ENCODE assay signal across 20 cellular contexts in the genomic region with DNA sequence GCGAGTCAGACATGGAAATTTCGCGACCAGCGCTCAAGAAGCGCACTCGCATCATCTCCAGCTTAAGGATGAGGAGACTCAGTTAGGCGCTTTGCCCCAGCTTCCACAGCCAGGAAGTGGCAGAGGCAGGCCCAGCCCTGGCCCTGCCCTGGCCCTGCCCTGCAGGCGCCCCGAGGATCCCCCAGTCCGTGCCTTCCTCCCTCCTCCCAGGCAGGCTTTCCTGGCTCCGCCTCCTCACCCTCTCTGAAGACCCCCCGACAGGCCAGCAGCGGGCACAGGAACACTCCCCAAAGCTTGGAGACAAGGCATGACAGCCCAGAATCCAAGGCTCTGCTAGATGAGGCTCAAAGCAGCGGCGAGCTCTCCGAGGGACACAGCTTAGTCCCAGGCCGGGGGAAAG. TPM values are rescaled to one million over a fixed set of nuclear protein-coding genes. Genes with fewer than 3 reads are reported as not detected.
DNase-seq lines count a peak whose midpoint lies in the region; ATAC-seq and TF ChIP-seq lines count a peak whose summit lies in the region.
"Had no signal": no experiment of that assay in that cellular context is flagged by ENCODE, and none has a peak within 500 bp of the region (broad histone marks: within the 10 kb centered on the region; RNA-seq: fewer than 3 reads in every experiment).

No MANE protein-coding gene starts in this region.

- H3K4me3 ChIP-seq in adipocyte (ENCODE audit: low read length) (peak overlapping the region; percentile 84), lower lobe of right lung (peak overlapping the region; percentile 41), thoracic aorta (peak overlapping the region; percentile 71)
- H3K4me3 ChIP-seq: body of pancreas, MG63 had no signal

- H3K4me1 ChIP-seq in adipocyte (ENCODE audit: control insufficient read depth, insufficient read depth, low read length), result peaks cover 3% of the 10 kb centered on the region
- H3K4me1 ChIP-seq in lower lobe of right lung, result no peaks in the 10 kb centered on the region
- peaks cover 3 to 11% of the 10 kb centered on the region in 2 donors for H3K4me1 ChIP-seq in thoracic aorta (ENCODE audit: control insufficient read depth in 1 of 2, low read depth in 2 of 2)

- H3K27ac ChIP-seq in lower lobe of right lung, result no peak overlapping the region
- no peak overlapping the region for H3K27ac ChIP-seq in thoracic aorta
- H3K27ac ChIP-seq: body of pancreas, SJSA1, upper lobe of left lung, WERI-Rb-1 had no signal

- H3K4me3 Mint-ChIP-seq in activated naive CD8-positive, alpha-beta T cell treated with anti-CD3 and anti-CD28 coated beads for 36 hours, result peak overlapping the region; percentile 52
- H3K4me3 Mint-ChIP-seq in activated naive CD8-positive, alpha-beta T cell treated with anti-CD3 and anti-CD28 coated beads, Interleukin-2, amount 50 U/mL, for 24 hours, result no peak overlapping the region

- H3K36me3 Mint-ChIP-seq in activated naive CD8-positive, alpha-beta T cell treated with anti-CD3 and anti-CD28 coated beads for 36 hours, result peaks cover 20% of the 10 kb centered on the region
- H3K36me3 Mint-ChIP-seq in activated naive CD8-positive, alpha-beta T cell treated with anti-CD3 and anti-CD28 coated beads, Interleukin-2, amount 50 U/mL, for 24 hours (ENCODE audit: low read depth), result peaks cover 19% of the 10 kb centered on the region

- no peaks in the 10 kb centered on the region for H3K9me3 Mint-ChIP-seq in activated naive CD8-positive, alpha-beta T cell treated with anti-CD3 and anti-CD28 coated beads for 36 hours
- H3K9me3 Mint-ChIP-seq in activated naive CD8-positive, alpha-beta T cell treated with anti-CD3 and anti-CD28 coated beads, Interleukin-2, amount 50 U/mL, for 24 hours, result no peaks in the 10 kb centered on the region
- H3K9me3 Mint-ChIP-seq: CD4-positive, alpha-beta memory T cell had no signal

- H3K36me3 ChIP-seq in adipocyte (ENCODE audit: control insufficient read depth, insufficient read depth, low read length, severe bottlenecking), result peaks cover 18% of the 10 kb centered on the region
- H3K36me3 ChIP-seq in lower lobe of right lung, result peaks cover 15% of the 10 kb centered on the region
- H3K36me3 ChIP-seq in thoracic aorta, result peaks cover 16% of the 10 kb centered on the region
- H3K36me3 ChIP-seq: MG63 had no signal

- H3K9me3 ChIP-seq in adipocyte (ENCODE audit: control insufficient read depth, low read length) (no peaks in the 10 kb centered on the region), lower lobe of right lung (no peaks in the 10 kb centered on the region), thoracic aorta (no peaks in the 10 kb centered on the region)
- H3K9me3 ChIP-seq: body of pancreas, MG63, SJSA1, upper lobe of left lung had no signal

- DNase-seq in activated naive CD8-positive, alpha-beta T cell treated with anti-CD3 and anti-CD28 coated beads for 36 hours, result no peak
- DNase-seq in activated naive CD8-positive, alpha-beta T cell treated with anti-CD3 and anti-CD28 coated beads, Interleukin-2, amount 50 U/mL, for 24 hours, result no peak
- DNase-seq in adipocyte (ENCODE audit: low read depth), result no peak
- DNase-seq in lower lobe of right lung, result no peak
- no peak for DNase-seq in thoracic aorta (ENCODE audit: low spot score)
- DNase-seq in NOMO-1 treated with dmso at 0.1 percent for 144 hours (lab: John Stamatoyannopoulos, UW; ENCODE audit: unreplicated experiment), result no peak
- no peak for DNase-seq in NCI-H345 (lab: John Stamatoyannopoulos, UW)
- DNase-seq: activated naive CD4-positive, alpha-beta T cell treated with Interleukin-2 at 50 U/mL for 16 hours; CD4-positive, alpha-beta memory T cell; DMS153; left colon; MG63; NCI-H1436 treated with DMSO at 0.1 percent for 48 hours; NCI-H82; stimulated activated naive B cell treated with anti-CD40 and anti-IgM and Interleukin-4, amounts not matched to agents 10 μg/mL and 1 μg/mL and 100 μg/mL, for 72 hours; upper lobe of left lung; WERI-Rb-1 had no signal

- TF ChIP-seq CTCF in lower lobe of right lung (IDR thresholded peaks at IDR 0.05) (no peak), thoracic aorta (IDR thresholded peaks at IDR 0.05) (no peak)

- H3K27me3 Mint-ChIP-seq in activated naive CD8-positive, alpha-beta T cell treated with anti-CD3 and anti-CD28 coated beads for 36 hours, result peaks cover 14% of the 10 kb centered on the region
- peaks cover 11% of the 10 kb centered on the region for H3K27me3 Mint-ChIP-seq in activated naive CD8-positive, alpha-beta T cell treated with anti-CD3 and anti-CD28 coated beads, Interleukin-2, amount 50 U/mL, for 24 hours

- intact Hi-C loops in lower lobe of right lung (cut with DNase I), result no loop called here

- H3K27ac Mint-ChIP-seq in activated naive CD8-positive, alpha-beta T cell treated with anti-CD3 and anti-CD28 coated beads for 36 hours, result no peak overlapping the region
- H3K27ac Mint-ChIP-seq in activated naive CD8-positive, alpha-beta T cell treated with anti-CD3 and anti-CD28 coated beads, Interleukin-2, amount 50 U/mL, for 24 hours, result no peak overlapping the region
- H3K27ac Mint-ChIP-seq: stimulated activated naive B cell treated with anti-CD40 and anti-IgM and Interleukin-4, amounts not matched to agents 10 μg/mL and 1 μg/mL and 100 μg/mL, for 72 hours had no signal

- peaks cover 14% of the 10 kb centered on the region for H3K4me1 Mint-ChIP-seq in activated naive CD8-positive, alpha-beta T cell treated with anti-CD3 and anti-CD28 coated beads for 36 hours
- H3K4me1 Mint-ChIP-seq in activated naive CD8-positive, alpha-beta T cell treated with anti-CD3 and anti-CD28 coated beads, Interleukin-2, amount 50 U/mL, for 24 hours, result peaks cover 14% of the 10 kb centered on the region

- no peak for ATAC-seq in activated naive CD8-positive, alpha-beta T cell treated with anti-CD3 and anti-CD28 coated beads, Interleukin-2, amount 50 U/mL, for 24 hours
- ATAC-seq in lower lobe of right lung (no peak), thoracic aorta (ENCODE audit: insufficient number of reproducible peaks, low FRiP score, low read depth) (no peak), HG03095 (IDR thresholded peaks at IDR 0.05; ENCODE audit: unreplicated experiment) (no peak)

- H3K27me3 ChIP-seq in adipocyte (replicated peaks; ENCODE audit: control insufficient read depth, insufficient read depth, low read length) (no peaks in the 10 kb centered on the region), lower lobe of right lung (ENCODE audit: low read depth) (no peaks in the 10 kb centered on the region), thoracic aorta (replicated peaks; ENCODE audit: insufficient read depth) (no peaks in the 10 kb centered on the region)
- H3K27me3 ChIP-seq: body of pancreas, MG63, SJSA1, upper lobe of left lung had no signal

- H3K9ac ChIP-seq in adipocyte (ENCODE audit: low read length), result peak overlapping the region; percentile 67

RNA-seq across cellular contexts. Expression of a gene that starts 25.1 kb away (rescaled TPM):
- total RNA-seq in activated naive CD8-positive, alpha-beta T cell treated with anti-CD3 and anti-CD28 coated beads for 36 hours, result 10 to 100 TPM; 41.3 to 41.6 TPM
- total RNA-seq in lower lobe of right lung (14.5 TPM), thoracic aorta (10 to 100 TPM; 24.1 to 28.1 TPM)

RNA-seq across cellular contexts. Expression of a gene that starts 25.3 kb away (rescaled TPM):
- total RNA-seq in activated naive CD8-positive, alpha-beta T cell treated with anti-CD3 and anti-CD28 coated beads for 36 hours, result 10 to 100 TPM; 20.3 to 21.3 TPM
- total RNA-seq in lower lobe of right lung (12.9 TPM), thoracic aorta (1 to 10 TPM; 3.1 to 3.2 TPM)

RNA-seq across cellular contexts. Expression of a gene that starts 47.0 kb away (rescaled TPM):
- 10 to 100 TPM; 14.3 to 14.5 TPM for total RNA-seq in activated naive CD8-positive, alpha-beta T cell treated with anti-CD3 and anti-CD28 coated beads for 36 hours
- total RNA-seq in lower lobe of right lung, result 43.9 TPM
- total RNA-seq in thoracic aorta, result 1 to 10 TPM; 3.2 to 5.2 TPM

RNA-seq across cellular contexts. Expression of a gene that starts 47.5 kb away (rescaled TPM):
- total RNA-seq in activated naive CD8-positive, alpha-beta T cell treated with anti-CD3 and anti-CD28 coated beads for 36 hours, result 10 to 100 TPM; 16.6 to 16.7 TPM
- total RNA-seq in lower lobe of right lung, result 30.3 TPM
- total RNA-seq in thoracic aorta, result 10 to 100 TPM; 26.0 to 28.6 TPM
